ENCODE assay signal across 1 cellular context in the genomic region with DNA sequence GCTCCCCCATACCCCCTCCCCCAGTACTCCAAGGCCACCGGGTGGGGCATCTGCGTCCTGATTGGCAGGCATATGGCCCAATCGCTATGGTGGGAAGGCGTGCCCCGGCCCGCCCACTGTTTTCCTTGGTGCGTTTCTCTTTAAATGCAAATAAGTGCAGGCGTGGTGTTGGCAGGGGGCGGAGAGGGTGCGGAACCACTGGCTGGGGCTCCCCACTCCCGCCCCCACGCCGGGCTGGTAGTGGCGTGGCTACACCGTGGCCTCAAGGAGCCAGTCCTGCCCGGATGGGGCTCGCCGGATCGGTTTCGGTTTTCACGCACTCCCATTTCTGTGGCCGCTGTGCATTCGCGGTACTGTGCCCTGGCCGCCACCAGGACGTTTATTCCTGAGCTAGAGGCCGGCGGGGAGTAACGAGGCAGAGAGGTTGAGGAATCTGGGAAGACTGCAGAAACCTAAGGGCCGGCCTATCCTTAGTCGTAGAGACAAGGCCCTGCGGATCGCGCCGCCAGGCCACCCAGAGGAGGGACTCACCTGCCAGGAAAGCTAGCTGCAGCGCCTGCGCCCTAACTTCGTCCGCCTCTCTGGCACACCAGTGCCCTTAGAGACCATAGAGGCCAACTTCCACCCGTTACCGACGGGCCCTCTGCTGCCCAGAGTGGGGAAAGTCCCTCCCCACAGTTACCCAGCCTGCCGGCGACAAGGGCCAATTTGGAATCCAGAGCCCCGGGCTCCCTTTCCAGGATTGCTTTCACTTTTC.
TF ChIP-seq lines count a peak whose summit lies in the region.

No MANE protein-coding gene starts in this region.

TF ChIP-seq in HepG2, 621 proteins besides CTCF, POLR2A, EP300 and RAD21 (continued from another document and continues in another):
- TF ChIP-seq, protein P1, sequence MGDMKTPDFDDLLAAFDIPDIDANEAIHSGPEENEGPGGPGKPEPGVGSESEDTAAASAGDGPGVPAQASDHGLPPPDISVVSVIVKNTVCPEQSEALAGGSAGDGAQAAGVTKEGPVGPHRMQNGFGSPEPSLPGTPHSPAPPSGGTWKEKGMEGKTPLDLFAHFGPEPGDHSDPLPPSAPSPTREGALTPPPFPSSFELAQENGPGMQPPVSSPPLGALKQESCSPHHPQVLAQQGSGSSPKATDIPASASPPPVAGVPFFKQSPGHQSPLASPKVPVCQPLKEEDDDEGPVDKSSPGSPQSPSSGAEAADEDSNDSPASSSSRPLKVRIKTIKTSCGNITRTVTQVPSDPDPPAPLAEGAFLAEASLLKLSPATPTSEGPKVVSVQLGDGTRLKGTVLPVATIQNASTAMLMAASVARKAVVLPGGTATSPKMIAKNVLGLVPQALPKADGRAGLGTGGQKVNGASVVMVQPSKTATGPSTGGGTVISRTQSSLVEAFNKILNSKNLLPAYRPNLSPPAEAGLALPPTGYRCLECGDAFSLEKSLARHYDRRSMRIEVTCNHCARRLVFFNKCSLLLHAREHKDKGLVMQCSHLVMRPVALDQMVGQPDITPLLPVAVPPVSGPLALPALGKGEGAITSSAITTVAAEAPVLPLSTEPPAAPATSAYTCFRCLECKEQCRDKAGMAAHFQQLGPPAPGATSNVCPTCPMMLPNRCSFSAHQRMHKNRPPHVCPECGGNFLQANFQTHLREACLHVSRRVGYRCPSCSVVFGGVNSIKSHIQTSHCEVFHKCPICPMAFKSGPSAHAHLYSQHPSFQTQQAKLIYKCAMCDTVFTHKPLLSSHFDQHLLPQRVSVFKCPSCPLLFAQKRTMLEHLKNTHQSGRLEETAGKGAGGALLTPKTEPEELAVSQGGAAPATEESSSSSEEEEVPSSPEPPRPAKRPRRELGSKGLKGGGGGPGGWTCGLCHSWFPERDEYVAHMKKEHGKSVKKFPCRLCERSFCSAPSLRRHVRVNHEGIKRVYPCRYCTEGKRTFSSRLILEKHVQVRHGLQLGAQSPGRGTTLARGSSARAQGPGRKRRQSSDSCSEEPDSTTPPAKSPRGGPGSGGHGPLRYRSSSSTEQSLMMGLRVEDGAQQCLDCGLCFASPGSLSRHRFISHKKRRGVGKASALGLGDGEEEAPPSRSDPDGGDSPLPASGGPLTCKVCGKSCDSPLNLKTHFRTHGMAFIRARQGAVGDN (CRISPR knock-in tag; IDR thresholded peaks at IDR 0.05) = peak; percentile 78
- TF ChIP-seq ZNF101 (CRISPR knock-in tag; IDR thresholded peaks at IDR 0.05; ENCODE audit: borderline replicate concordance, low read depth) (no peak), SP2 (CRISPR knock-in tag; IDR thresholded peaks at IDR 0.05) (peak; percentile 96), MXI1 (IDR thresholded peaks at IDR 0.05; ENCODE audit: borderline replicate concordance, low read depth, low read length) (no peak), RORA (CRISPR knock-in tag; IDR thresholded peaks at IDR 0.05) (no peak), ZIK1 (CRISPR knock-in tag; IDR thresholded peaks at IDR 0.05; ENCODE audit: borderline replicate concordance, low read depth) (0 out of 2 replicates have a peak, but pooled peaks have one; percentile 52), ZNF468 (CRISPR knock-in tag; IDR thresholded peaks at IDR 0.05) (no peak), NCOA5 (CRISPR knock-in tag; IDR thresholded peaks at IDR 0.05) (no peak), ZBTB42 (CRISPR knock-in tag; IDR thresholded peaks at IDR 0.05) (no peak), MEF2D (CRISPR knock-in tag; IDR thresholded peaks at IDR 0.05) (no peak), SOX5 (CRISPR knock-in tag; IDR thresholded peaks at IDR 0.05; ENCODE audit: borderline replicate concordance) (no peak), RFXANK (CRISPR knock-in tag; IDR thresholded peaks at IDR 0.05) (no peak), ZNF337 (CRISPR knock-in tag; IDR thresholded peaks at IDR 0.05; ENCODE audit: borderline replicate concordance, low read depth) (no peak), ELF1 (CRISPR knock-in tag; IDR thresholded peaks at IDR 0.05) (no peak), ZNF567 (CRISPR knock-in tag; IDR thresholded peaks at IDR 0.05; ENCODE audit: borderline replicate concordance) (no peak), ZNF232 (CRISPR knock-in tag; IDR thresholded peaks at IDR 0.05; ENCODE audit: borderline replicate concordance) (no peak), XRCC5 (optimal IDR thresholded peaks at IDR 0.05; ENCODE audit: low read length) (no peak), TBP (CRISPR knock-in tag; IDR thresholded peaks at IDR 0.05) (no peak), ZNF296 (CRISPR knock-in tag; conservative IDR thresholded peaks at IDR 0.05) (no peak), SMARCC2 (IDR thresholded peaks at IDR 0.05) (no peak), ZNF605 (CRISPR knock-in tag; IDR thresholded peaks at IDR 0.05) (0 out of 2 replicates have a peak, but pooled peaks have one; percentile 51), ZFP62 (CRISPR knock-in tag; IDR thresholded peaks at IDR 0.05) (no peak), TAF1 (CRISPR knock-in tag; IDR thresholded peaks at IDR 0.05) (no peak; the same call in 1 of the 2 replicates), NBN (conservative IDR thresholded peaks at IDR 0.05) (no peak), CHCHD3 (CRISPR knock-in tag; IDR thresholded peaks at IDR 0.05) (no peak), HNRNPLL (IDR thresholded peaks at IDR 0.05; ENCODE audit: low read depth, low read length, poor library complexity, severe bottlenecking) (no peak), YY1 (IDR thresholded peaks at IDR 0.05; ENCODE audit: insufficient read depth, insufficient replicate concordance, low read depth, low read length) (no peak), ZFP1 (CRISPR knock-in tag; IDR thresholded peaks at IDR 0.05) (no peak), SKI (IDR thresholded peaks at IDR 0.05; ENCODE audit: partially characterized antibody) (no peak), ZBTB7A (CRISPR knock-in tag; IDR thresholded peaks at IDR 0.05) (no peak), MZF1 (CRISPR knock-in tag; IDR thresholded peaks at IDR 0.05; ENCODE audit: borderline replicate concordance) (no peak), MXD4 (CRISPR knock-in tag; IDR thresholded peaks at IDR 0.05) (no peak), ZNF256 (CRISPR knock-in tag; conservative IDR thresholded peaks at IDR 0.05) (no peak), NRL (CRISPR knock-in tag; IDR thresholded peaks at IDR 0.05; ENCODE audit: borderline replicate concordance) (no peak; the same call in 1 of the 2 replicates), ZNF614 (CRISPR knock-in tag; IDR thresholded peaks at IDR 0.05; ENCODE audit: borderline replicate concordance) (no peak), ERF (CRISPR knock-in tag; IDR thresholded peaks at IDR 0.05) (no peak), SMAD9 (CRISPR knock-in tag; IDR thresholded peaks at IDR 0.05) (no peak), HNRNPL (IDR thresholded peaks at IDR 0.05; ENCODE audit: low read depth, low read length) (0 out of 2 replicates have a peak, but pooled peaks have one; percentile 26), SP5 (CRISPR knock-in tag; IDR thresholded peaks at IDR 0.05; ENCODE audit: borderline replicate concordance, low read depth) (peak; percentile 39; the same call in 1 of the 2 replicates), GZF1 (CRISPR knock-in tag; IDR thresholded peaks at IDR 0.05) (no peak), SOX13 (IDR thresholded peaks at IDR 0.05) (no peak), SOX13 (CRISPR knock-in tag; conservative IDR thresholded peaks at IDR 0.05 in 1 of 2, IDR thresholded peaks at IDR 0.05 in 1 of 2) (no peak), TAF15 (IDR thresholded peaks at IDR 0.05; ENCODE audit: low read depth, low read length, poor library complexity, severe bottlenecking) (no peak), HOXA9 (CRISPR knock-in tag; IDR thresholded peaks at IDR 0.05; ENCODE audit: borderline replicate concordance) (no peak), ZFP90 (CRISPR knock-in tag; IDR thresholded peaks at IDR 0.05; ENCODE audit: borderline replicate concordance) (no peak), ZNF790 (CRISPR knock-in tag; IDR thresholded peaks at IDR 0.05; ENCODE audit: borderline replicate concordance) (no peak), JUNB (CRISPR knock-in tag; IDR thresholded peaks at IDR 0.05; ENCODE audit: borderline replicate concordance) (no peak), KDM5B (CRISPR knock-in tag; IDR thresholded peaks at IDR 0.05; ENCODE audit: borderline replicate concordance) (0 out of 2 replicates have a peak, but pooled peaks have one; percentile 56), ATF7-NPFF (CRISPR knock-in tag; IDR thresholded peaks at IDR 0.05; ENCODE audit: low read depth) (no peak), DR1 (CRISPR knock-in tag; IDR thresholded peaks at IDR 0.05) (no peak)
- TF ChIP-seq, protein P2, sequence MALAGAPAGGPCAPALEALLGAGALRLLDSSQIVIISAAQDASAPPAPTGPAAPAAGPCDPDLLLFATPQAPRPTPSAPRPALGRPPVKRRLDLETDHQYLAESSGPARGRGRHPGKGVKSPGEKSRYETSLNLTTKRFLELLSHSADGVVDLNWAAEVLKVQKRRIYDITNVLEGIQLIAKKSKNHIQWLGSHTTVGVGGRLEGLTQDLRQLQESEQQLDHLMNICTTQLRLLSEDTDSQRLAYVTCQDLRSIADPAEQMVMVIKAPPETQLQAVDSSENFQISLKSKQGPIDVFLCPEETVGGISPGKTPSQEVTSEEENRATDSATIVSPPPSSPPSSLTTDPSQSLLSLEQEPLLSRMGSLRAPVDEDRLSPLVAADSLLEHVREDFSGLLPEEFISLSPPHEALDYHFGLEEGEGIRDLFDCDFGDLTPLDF (CRISPR knock-in tag; IDR thresholded peaks at IDR 0.05) = no peak
- TF ChIP-seq, protein P3, sequence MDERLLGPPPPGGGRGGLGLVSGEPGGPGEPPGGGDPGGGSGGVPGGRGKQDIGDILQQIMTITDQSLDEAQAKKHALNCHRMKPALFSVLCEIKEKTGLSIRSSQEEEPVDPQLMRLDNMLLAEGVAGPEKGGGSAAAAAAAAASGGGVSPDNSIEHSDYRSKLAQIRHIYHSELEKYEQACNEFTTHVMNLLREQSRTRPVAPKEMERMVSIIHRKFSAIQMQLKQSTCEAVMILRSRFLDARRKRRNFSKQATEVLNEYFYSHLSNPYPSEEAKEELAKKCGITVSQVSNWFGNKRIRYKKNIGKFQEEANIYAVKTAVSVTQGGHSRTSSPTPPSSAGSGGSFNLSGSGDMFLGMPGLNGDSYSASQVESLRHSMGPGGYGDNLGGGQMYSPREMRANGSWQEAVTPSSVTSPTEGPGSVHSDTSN (CRISPR knock-in tag; IDR thresholded peaks at IDR 0.05) = peak; percentile 95
- TF ChIP-seq, protein P4, sequence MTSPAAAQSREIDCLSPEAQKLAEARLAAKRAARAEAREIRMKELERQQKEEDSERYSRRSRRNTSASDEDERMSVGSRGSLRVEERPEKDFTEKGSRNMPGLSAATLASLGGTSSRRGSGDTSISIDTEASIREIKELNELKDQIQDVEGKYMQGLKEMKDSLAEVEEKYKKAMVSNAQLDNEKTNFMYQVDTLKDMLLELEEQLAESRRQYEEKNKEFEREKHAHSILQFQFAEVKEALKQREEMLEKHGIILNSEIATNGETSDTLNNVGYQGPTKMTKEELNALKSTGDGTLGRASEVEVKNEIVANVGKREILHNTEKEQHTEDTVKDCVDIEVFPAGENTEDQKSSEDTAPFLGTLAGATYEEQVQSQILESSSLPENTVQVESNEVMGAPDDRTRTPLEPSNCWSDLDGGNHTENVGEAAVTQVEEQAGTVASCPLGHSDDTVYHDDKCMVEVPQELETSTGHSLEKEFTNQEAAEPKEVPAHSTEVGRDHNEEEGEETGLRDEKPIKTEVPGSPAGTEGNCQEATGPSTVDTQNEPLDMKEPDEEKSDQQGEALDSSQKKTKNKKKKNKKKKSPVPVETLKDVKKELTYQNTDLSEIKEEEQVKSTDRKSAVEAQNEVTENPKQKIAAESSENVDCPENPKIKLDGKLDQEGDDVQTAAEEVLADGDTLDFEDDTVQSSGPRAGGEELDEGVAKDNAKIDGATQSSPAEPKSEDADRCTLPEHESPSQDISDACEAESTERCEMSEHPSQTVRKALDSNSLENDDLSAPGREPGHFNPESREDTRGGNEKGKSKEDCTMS (CRISPR knock-in tag; conservative IDR thresholded peaks at IDR 0.05) = no peak
- TF ChIP-seq, protein P5, sequence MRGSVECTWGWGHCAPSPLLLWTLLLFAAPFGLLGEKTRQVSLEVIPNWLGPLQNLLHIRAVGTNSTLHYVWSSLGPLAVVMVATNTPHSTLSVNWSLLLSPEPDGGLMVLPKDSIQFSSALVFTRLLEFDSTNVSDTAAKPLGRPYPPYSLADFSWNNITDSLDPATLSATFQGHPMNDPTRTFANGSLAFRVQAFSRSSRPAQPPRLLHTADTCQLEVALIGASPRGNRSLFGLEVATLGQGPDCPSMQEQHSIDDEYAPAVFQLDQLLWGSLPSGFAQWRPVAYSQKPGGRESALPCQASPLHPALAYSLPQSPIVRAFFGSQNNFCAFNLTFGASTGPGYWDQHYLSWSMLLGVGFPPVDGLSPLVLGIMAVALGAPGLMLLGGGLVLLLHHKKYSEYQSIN (CRISPR knock-in tag; IDR thresholded peaks at IDR 0.05; ENCODE audit: borderline replicate concordance) = no peak
- TF ChIP-seq, protein P6, sequence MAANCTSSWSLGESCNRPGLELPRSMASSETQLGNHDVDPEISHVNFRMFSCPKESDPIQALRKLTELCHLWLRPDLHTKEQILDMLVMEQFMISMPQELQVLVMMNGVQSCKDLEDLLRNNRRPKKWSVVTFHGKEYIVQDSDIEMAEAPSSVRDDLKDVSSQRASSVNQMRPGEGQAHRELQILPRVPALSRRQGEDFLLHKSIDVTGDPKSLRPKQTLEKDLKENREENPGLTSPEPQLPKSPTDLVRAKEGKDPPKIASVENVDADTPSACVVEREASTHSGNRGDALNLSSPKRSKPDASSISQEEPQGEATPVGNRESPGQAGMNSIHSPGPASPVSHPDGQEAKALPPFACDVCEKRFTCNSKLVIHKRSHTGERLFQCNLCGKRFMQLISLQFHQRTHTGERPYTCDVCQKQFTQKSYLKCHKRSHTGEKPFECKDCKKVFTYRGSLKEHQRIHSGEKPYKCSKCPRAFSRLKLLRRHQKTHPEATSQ (CRISPR knock-in tag; IDR thresholded peaks at IDR 0.05; ENCODE audit: borderline replicate concordance) = no peak
- TF ChIP-seq, protein P7, sequence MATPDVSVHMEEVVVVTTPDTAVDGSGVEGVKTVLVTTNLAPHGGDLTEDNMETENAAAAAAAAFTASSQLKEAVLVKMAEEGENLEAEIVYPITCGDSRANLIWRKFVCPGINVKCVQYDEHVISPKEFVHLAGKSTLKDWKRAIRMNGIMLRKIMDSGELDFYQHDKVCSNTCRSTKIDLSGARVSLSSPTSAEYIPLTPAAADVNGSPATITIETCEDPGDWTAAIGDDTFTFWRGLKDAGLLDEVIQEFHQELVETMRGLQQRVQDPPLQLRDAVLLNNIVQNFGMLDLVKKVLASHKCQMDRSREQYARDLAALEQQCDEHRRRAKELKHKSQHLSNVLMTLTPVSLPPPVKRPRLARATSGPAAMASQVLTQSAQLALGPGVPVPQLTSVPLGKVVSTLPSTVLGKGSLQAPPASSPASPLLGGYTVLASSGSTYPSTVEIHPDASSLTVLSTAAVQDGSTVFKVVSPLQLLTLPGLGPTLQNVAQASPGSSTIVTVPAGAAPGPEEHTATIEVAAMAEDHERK (CRISPR knock-in tag; IDR thresholded peaks at IDR 0.05; ENCODE audit: low read depth) = no peak
- TF ChIP-seq, protein P8, sequence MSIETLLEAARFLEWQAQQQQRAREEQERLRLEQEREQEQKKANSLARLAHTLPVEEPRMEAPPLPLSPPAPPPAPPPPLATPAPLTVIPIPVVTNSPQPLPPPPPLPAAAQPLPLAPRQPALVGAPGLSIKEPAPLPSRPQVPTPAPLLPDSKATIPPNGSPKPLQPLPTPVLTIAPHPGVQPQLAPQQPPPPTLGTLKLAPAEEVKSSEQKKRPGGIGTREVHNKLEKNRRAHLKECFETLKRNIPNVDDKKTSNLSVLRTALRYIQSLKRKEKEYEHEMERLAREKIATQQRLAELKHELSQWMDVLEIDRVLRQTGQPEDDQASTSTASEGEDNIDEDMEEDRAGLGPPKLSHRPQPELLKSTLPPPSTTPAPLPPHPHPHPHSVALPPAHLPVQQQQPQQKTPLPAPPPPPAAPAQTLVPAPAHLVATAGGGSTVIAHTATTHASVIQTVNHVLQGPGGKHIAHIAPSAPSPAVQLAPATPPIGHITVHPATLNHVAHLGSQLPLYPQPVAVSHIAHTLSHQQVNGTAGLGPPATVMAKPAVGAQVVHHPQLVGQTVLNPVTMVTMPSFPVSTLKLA (IDR thresholded peaks at IDR 0.05) = no peak
